10 cellular contexts compared by ENCODE assay signal in the genomic region with DNA sequence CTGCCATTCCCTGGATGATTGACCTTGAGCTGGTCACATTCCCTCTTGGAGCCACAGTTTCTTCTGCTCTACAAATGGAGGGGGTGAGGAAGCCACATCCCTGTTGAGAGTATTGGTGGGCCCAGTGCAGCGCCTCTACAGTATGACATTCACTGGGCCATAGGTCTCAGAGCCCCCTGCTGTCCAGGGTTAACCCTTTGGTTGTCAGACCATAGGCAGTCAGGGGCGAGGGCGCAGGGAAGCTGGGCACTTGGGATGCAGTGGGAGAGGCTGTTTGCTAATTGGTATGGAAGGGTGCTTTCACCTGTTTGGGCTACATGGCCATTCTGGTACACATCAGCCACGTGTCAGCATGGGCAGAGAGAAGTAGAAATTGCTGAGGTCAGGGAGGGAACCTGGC. TPM values are rescaled to one million over a fixed set of nuclear protein-coding genes. Genes with fewer than 3 reads are reported as not detected.
"Had no signal": no experiment of that assay in that cellular context is flagged by ENCODE, and none has a peak within 500 bp of the region (broad histone marks: within the 10 kb centered on the region; RNA-seq: fewer than 3 reads in every experiment).

No MANE protein-coding gene starts in this region.

- H3K36me3 ChIP-seq: HAP-1 had no signal

- H3K9me3 ChIP-seq: HAP-1 had no signal

- H3K27ac ChIP-seq: GM23248, HL-60 had no signal

- H3K4me3 Mint-ChIP-seq: HFFc6 had no signal

- DNase-seq: GM23248, GOT3, H7, HFFc6, IMR-90 had no signal

- H3K27ac Mint-ChIP-seq: HFFc6 had no signal

- H3K4me1 ChIP-seq: HAP-1 had no signal

- H3K9me3 Mint-ChIP-seq: HFFc6 had no signal

- H3K9ac ChIP-seq: GM23248 had no signal

- H3K4me3 ChIP-seq: GM23248, HAP-1, K562 had no signal

RNA-seq across cellular contexts. Expression of gene WFDC1, which starts 27.3 kb away (rescaled TPM):
- total RNA-seq: H4, K562 had no signal
- polyA plus RNA-seq: K562 had no signal

RNA-seq across cellular contexts. Expression of gene KCNG4, which starts 27.6 kb away (rescaled TPM):
- total RNA-seq: GM23248, H4, H7, HFFc6, HT1080, IMR-90, K562 had no signal
- polyA plus RNA-seq: GM23248, IMR-90, K562 had no signal
